1 cellular context compared by ENCODE assay signal in the genomic region with DNA sequence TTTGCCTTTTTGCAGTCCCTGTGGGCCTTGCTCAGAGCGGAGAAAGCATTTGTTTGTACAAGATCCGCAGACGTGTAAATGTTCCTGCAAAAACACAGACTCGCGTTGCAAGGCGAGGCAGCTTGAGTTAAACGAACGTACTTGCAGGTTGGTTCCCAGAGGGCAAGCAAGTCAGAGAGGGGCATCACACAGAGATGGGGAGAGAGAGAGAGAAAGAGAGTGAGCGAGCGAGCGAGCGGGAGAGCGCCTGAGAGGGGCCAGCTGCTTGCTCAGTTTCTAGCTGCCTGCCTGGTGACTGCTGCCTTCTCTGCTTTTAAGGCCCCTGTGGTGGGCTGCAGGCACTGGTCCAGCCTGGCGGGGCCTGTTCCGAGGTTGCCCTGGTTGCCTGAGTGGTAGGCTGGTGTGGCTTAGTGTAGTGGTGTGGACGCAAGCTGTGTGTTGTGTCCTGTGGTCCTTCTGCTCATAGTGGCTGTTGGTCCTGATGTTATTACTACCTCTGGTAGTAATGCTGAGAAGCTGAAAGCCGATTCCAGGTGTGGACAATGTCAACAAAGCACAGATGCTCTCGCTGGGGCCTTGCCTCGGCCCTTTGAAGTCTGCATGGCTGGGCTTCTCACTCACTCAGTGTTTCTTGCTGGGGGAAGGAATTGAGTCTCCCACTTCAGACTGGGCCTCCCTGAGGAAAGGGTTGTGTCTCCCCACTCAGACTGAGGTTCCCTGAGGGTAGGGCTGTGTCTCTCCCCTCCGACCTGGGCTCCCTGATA.
TF ChIP-seq lines count a peak whose summit lies in the region.

No MANE protein-coding gene starts in this region.

TF ChIP-seq in K562, 482 proteins besides CTCF, POLR2A, EP300 and RAD21:
- TF ChIP-seq NFYB (IDR thresholded peaks at IDR 0.05; ENCODE audit: extremely low read depth, insufficient read length) (no peak), POLR2B (IDR thresholded peaks at IDR 0.05; ENCODE audit: low read depth, partially characterized antibody) (no peak), NR2C2 (CRISPR knock-in tag; IDR thresholded peaks at IDR 0.05) (no peak), NR2C2 (tag; IDR thresholded peaks at IDR 0.05) (no peak), POLR2G (IDR thresholded peaks at IDR 0.05; ENCODE audit: low read depth, low read length) (peak; percentile 61), ZNF583 (CRISPR knock-in tag; IDR thresholded peaks at IDR 0.05) (no peak), KDM2B (CRISPR knock-in tag; IDR thresholded peaks at IDR 0.05) (no peak), RBM22 (IDR thresholded peaks at IDR 0.05; ENCODE audit: low read depth, low read length, poor library complexity, severe bottlenecking) (peak; percentile 42), CTBP1 (IDR thresholded peaks at IDR 0.05; ENCODE audit: borderline replicate concordance) (0 out of 2 replicates have a peak, but pooled peaks have one; percentile 11), ZNF717 (CRISPR knock-in tag; IDR thresholded peaks at IDR 0.05) (peak; percentile 81; the same call in 1 of the 2 replicates), POLR2AphosphoS2 (IDR thresholded peaks at IDR 0.05; ENCODE audit: low read length) (peak; percentile 11; the same call in 1 of the 2 replicates)
- TF ChIP-seq, protein P1, sequence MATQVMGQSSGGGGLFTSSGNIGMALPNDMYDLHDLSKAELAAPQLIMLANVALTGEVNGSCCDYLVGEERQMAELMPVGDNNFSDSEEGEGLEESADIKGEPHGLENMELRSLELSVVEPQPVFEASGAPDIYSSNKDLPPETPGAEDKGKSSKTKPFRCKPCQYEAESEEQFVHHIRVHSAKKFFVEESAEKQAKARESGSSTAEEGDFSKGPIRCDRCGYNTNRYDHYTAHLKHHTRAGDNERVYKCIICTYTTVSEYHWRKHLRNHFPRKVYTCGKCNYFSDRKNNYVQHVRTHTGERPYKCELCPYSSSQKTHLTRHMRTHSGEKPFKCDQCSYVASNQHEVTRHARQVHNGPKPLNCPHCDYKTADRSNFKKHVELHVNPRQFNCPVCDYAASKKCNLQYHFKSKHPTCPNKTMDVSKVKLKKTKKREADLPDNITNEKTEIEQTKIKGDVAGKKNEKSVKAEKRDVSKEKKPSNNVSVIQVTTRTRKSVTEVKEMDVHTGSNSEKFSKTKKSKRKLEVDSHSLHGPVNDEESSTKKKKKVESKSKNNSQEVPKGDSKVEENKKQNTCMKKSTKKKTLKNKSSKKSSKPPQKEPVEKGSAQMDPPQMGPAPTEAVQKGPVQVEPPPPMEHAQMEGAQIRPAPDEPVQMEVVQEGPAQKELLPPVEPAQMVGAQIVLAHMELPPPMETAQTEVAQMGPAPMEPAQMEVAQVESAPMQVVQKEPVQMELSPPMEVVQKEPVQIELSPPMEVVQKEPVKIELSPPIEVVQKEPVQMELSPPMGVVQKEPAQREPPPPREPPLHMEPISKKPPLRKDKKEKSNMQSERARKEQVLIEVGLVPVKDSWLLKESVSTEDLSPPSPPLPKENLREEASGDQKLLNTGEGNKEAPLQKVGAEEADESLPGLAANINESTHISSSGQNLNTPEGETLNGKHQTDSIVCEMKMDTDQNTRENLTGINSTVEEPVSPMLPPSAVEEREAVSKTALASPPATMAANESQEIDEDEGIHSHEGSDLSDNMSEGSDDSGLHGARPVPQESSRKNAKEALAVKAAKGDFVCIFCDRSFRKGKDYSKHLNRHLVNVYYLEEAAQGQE (CRISPR knock-in tag; IDR thresholded peaks at IDR 0.05; ENCODE audit: low read depth): 0 out of 2 replicates have a peak, but pooled peaks have one; percentile 25
- TF ChIP-seq, protein P2, sequence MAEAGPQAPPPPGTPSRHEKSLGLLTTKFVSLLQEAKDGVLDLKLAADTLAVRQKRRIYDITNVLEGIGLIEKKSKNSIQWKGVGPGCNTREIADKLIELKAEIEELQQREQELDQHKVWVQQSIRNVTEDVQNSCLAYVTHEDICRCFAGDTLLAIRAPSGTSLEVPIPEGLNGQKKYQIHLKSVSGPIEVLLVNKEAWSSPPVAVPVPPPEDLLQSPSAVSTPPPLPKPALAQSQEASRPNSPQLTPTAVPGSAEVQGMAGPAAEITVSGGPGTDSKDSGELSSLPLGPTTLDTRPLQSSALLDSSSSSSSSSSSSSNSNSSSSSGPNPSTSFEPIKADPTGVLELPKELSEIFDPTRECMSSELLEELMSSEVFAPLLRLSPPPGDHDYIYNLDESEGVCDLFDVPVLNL (CRISPR knock-in tag; IDR thresholded peaks at IDR 0.05; ENCODE audit: low read depth): no peak
- TF ChIP-seq, protein P3, sequence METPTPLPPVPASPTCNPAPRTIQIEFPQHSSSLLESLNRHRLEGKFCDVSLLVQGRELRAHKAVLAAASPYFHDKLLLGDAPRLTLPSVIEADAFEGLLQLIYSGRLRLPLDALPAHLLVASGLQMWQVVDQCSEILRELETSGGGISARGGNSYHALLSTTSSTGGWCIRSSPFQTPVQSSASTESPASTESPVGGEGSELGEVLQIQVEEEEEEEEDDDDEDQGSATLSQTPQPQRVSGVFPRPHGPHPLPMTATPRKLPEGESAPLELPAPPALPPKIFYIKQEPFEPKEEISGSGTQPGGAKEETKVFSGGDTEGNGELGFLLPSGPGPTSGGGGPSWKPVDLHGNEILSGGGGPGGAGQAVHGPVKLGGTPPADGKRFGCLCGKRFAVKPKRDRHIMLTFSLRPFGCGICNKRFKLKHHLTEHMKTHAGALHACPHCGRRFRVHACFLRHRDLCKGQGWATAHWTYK (CRISPR knock-in tag; IDR thresholded peaks at IDR 0.05): no peak
- TF ChIP-seq, protein P4, sequence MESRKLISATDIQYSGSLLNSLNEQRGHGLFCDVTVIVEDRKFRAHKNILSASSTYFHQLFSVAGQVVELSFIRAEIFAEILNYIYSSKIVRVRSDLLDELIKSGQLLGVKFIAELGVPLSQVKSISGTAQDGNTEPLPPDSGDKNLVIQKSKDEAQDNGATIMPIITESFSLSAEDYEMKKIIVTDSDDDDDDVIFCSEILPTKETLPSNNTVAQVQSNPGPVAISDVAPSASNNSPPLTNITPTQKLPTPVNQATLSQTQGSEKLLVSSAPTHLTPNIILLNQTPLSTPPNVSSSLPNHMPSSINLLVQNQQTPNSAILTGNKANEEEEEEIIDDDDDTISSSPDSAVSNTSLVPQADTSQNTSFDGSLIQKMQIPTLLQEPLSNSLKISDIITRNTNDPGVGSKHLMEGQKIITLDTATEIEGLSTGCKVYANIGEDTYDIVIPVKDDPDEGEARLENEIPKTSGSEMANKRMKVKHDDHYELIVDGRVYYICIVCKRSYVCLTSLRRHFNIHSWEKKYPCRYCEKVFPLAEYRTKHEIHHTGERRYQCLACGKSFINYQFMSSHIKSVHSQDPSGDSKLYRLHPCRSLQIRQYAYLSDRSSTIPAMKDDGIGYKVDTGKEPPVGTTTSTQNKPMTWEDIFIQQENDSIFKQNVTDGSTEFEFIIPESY (CRISPR knock-in tag; IDR thresholded peaks at IDR 0.05): peak; percentile 76
- TF ChIP-seq, protein P5, sequence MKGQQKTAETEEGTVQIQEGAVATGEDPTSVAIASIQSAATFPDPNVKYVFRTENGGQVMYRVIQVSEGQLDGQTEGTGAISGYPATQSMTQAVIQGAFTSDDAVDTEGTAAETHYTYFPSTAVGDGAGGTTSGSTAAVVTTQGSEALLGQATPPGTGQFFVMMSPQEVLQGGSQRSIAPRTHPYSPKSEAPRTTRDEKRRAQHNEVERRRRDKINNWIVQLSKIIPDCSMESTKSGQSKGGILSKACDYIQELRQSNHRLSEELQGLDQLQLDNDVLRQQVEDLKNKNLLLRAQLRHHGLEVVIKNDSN (CRISPR knock-in tag; IDR thresholded peaks at IDR 0.05): 0 out of 2 replicates have a peak, but pooled peaks have one; percentile 6
- TF ChIP-seq, protein P6, sequence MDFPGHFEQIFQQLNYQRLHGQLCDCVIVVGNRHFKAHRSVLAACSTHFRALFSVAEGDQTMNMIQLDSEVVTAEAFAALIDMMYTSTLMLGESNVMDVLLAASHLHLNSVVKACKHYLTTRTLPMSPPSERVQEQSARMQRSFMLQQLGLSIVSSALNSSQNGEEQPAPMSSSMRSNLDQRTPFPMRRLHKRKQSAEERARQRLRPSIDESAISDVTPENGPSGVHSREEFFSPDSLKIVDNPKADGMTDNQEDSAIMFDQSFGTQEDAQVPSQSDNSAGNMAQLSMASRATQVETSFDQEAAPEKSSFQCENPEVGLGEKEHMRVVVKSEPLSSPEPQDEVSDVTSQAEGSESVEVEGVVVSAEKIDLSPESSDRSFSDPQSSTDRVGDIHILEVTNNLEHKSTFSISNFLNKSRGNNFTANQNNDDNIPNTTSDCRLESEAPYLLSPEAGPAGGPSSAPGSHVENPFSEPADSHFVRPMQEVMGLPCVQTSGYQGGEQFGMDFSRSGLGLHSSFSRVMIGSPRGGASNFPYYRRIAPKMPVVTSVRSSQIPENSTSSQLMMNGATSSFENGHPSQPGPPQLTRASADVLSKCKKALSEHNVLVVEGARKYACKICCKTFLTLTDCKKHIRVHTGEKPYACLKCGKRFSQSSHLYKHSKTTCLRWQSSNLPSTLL (IDR thresholded peaks at IDR 0.05): no peak
- TF ChIP-seq, protein P7, sequence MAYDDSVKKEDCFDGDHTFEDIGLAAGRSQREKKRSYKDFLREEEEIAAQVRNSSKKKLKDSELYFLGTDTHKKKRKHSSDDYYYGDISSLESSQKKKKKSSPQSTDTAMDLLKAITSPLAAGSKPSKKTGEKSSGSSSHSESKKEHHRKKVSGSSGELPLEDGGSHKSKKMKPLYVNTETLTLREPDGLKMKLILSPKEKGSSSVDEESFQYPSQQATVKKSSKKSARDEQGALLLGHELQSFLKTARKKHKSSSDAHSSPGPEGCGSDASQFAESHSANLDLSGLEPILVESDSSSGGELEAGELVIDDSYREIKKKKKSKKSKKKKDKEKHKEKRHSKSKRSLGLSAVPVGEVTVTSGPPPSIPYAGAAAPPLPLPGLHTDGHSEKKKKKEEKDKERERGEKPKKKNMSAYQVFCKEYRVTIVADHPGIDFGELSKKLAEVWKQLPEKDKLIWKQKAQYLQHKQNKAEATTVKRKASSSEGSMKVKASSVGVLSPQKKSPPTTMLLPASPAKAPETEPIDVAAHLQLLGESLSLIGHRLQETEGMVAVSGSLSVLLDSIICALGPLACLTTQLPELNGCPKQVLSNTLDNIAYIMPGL (CRISPR knock-in tag; IDR thresholded peaks at IDR 0.05): peak; percentile 33; the same call in 1 of the 2 replicates
TF ChIP-seq in K562: peak in this region for 9.
